Comparison of ENCODE assay signal across 1 cellular context in the genomic region with DNA sequence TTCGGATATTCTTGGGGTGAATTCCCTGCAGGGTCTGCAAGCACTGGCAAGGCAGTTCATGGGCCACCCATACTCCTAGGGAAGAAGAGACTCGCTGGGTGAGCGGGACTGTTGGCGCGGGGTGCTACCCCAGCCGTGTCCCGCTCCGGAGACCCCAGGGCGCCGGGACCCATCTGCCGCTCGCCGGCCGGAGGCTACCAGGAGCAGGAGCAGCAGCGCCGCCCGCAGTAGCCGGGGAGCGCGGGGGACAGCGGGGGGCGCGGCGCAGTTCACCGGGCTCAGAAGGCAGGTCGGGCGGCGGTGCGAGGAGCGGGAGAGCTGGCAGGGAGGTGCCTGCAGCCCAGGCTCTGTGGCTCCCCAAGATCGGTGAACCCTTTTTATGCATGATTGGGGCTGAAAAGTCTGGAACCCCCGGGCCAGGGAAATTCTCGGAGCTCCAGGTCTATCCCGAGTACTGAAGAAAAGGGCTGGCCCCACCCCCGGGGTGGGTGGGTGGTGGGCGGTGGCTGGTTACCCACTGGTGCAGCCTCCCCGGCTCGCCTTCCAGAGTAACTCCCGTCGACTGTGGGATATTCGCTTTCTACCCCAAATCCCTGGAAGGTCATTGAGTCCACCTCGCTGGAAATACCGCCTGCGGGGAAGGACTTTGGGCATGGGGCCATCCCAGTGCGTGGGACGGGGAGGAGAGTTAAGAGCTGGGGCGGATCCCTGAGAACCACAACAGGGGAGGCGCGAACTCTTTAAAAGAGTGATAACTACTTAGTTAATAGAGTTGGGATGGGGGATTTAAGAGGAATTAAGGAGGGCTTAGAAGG.
A peak's percentile ranks its signal among the peaks of the same experiment; 100 is the strongest.
TF ChIP-seq lines count a peak whose summit lies in the region.

No MANE protein-coding gene starts in this region.

TF ChIP-seq in HEK293, 187 proteins besides CTCF, POLR2A, EP300 and RAD21 (continued from another document and continues in another):
- TF ChIP-seq, protein P1, sequence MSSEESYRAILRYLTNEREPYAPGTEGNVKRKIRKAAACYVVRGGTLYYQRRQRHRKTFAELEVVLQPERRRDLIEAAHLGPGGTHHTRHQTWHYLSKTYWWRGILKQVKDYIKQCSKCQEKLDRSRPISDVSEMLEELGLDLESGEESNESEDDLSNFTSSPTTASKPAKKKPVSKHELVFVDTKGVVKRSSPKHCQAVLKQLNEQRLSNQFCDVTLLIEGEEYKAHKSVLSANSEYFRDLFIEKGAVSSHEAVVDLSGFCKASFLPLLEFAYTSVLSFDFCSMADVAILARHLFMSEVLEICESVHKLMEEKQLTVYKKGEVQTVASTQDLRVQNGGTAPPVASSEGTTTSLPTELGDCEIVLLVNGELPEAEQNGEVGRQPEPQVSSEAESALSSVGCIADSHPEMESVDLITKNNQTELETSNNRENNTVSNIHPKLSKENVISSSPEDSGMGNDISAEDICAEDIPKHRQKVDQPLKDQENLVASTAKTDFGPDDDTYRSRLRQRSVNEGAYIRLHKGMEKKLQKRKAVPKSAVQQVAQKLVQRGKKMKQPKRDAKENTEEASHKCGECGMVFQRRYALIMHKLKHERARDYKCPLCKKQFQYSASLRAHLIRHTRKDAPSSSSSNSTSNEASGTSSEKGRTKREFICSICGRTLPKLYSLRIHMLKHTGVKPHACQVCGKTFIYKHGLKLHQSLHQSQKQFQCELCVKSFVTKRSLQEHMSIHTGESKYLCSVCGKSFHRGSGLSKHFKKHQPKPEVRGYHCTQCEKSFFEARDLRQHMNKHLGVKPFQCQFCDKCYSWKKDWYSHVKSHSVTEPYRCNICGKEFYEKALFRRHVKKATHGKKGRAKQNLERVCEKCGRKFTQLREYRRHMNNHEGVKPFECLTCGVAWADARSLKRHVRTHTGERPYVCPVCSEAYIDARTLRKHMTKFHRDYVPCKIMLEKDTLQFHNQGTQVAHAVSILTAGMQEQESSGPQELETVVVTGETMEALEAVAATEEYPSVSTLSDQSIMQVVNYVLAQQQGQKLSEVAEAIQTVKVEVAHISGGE (tag by site-specific recombination; conservative IDR thresholded peaks at IDR 0.05; ENCODE audit: low read depth), result no peak
- TF ChIP-seq SCRT2 (tag by site-specific recombination; IDR thresholded peaks at IDR 0.05) (no peak), ZNF24 (tag by site-specific recombination; IDR thresholded peaks at IDR 0.05) (no peak), KLF8 (tag by site-specific recombination; IDR thresholded peaks at IDR 0.05) (no peak), ZNF837 (tag by site-specific recombination; IDR thresholded peaks at IDR 0.05) (no peak), ZNF335 (tag by site-specific recombination; conservative IDR thresholded peaks at IDR 0.05) (peak; percentile 78), ZNF274 (IDR thresholded peaks at IDR 0.05; ENCODE audit: low read length) (no peak), ZNF274 (tag by site-specific recombination; IDR thresholded peaks at IDR 0.05; ENCODE audit: borderline replicate concordance) (no peak), ZNF473 (tag by site-specific recombination; IDR thresholded peaks at IDR 0.05) (no peak), ZNF324 (tag by site-specific recombination; IDR thresholded peaks at IDR 0.05) (no peak), MEIS1 (CRISPR knock-in tag; IDR thresholded peaks at IDR 0.05; ENCODE audit: borderline replicate concordance) (no peak), ZNF629 (tag by site-specific recombination; IDR thresholded peaks at IDR 0.05) (no peak), YY2 (tag by site-specific recombination; IDR thresholded peaks at IDR 0.05) (no peak), ZNF16 (tag by site-specific recombination; IDR thresholded peaks at IDR 0.05; ENCODE audit: low read depth) (no peak), ZNF433 (tag by site-specific recombination; IDR thresholded peaks at IDR 0.05; ENCODE audit: low read depth) (no peak), ZNF707 (tag by site-specific recombination; IDR thresholded peaks at IDR 0.05) (no peak), ZNF791 (tag by site-specific recombination; IDR thresholded peaks at IDR 0.05) (no peak), KLF10 (tag by site-specific recombination; IDR thresholded peaks at IDR 0.05) (peak; percentile 64), ZNF114 (tag by site-specific recombination; IDR thresholded peaks at IDR 0.05) (no peak), GLIS2 (tag by site-specific recombination; IDR thresholded peaks at IDR 0.05) (peak; percentile 41; the same call in 1 of the 2 replicates), FEZF1 (tag by site-specific recombination; IDR thresholded peaks at IDR 0.05) (no peak), ZNF175 (tag by site-specific recombination; IDR thresholded peaks at IDR 0.05) (no peak), ZNF785 (tag by site-specific recombination; IDR thresholded peaks at IDR 0.05) (no peak), ZNF654 (tag by site-specific recombination; IDR thresholded peaks at IDR 0.05; ENCODE audit: low read depth) (no peak), ZIC2 (tag by site-specific recombination; IDR thresholded peaks at IDR 0.05) (peak; percentile 34; the same call in 1 of the 2 replicates)
- TF ChIP-seq, protein P2, sequence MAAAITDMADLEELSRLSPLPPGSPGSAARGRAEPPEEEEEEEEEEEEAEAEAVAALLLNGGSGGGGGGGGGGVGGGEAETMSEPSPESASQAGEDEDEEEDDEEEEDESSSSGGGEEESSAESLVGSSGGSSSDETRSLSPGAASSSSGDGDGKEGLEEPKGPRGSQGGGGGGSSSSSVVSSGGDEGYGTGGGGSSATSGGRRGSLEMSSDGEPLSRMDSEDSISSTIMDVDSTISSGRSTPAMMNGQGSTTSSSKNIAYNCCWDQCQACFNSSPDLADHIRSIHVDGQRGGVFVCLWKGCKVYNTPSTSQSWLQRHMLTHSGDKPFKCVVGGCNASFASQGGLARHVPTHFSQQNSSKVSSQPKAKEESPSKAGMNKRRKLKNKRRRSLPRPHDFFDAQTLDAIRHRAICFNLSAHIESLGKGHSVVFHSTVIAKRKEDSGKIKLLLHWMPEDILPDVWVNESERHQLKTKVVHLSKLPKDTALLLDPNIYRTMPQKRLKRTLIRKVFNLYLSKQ (tag by site-specific recombination; IDR thresholded peaks at IDR 0.05; ENCODE audit: borderline replicate concordance), result no peak
- TF ChIP-seq, protein P3, sequence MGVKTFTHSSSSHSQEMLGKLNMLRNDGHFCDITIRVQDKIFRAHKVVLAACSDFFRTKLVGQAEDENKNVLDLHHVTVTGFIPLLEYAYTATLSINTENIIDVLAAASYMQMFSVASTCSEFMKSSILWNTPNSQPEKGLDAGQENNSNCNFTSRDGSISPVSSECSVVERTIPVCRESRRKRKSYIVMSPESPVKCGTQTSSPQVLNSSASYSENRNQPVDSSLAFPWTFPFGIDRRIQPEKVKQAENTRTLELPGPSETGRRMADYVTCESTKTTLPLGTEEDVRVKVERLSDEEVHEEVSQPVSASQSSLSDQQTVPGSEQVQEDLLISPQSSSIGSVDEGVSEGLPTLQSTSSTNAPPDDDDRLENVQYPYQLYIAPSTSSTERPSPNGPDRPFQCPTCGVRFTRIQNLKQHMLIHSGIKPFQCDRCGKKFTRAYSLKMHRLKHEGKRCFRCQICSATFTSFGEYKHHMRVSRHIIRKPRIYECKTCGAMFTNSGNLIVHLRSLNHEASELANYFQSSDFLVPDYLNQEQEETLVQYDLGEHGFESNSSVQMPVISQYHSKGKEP (tag by site-specific recombination; IDR thresholded peaks at IDR 0.05), result no peak
- TF ChIP-seq, protein P4, sequence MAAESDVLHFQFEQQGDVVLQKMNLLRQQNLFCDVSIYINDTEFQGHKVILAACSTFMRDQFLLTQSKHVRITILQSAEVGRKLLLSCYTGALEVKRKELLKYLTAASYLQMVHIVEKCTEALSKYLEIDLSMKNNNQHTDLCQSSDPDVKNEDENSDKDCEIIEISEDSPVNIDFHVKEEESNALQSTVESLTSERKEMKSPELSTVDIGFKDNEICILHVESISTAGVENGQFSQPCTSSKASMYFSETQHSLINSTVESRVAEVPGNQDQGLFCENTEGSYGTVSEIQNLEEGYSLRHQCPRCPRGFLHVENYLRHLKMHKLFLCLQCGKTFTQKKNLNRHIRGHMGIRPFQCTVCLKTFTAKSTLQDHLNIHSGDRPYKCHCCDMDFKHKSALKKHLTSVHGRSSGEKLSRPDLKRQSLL (tag by site-specific recombination; IDR thresholded peaks at IDR 0.05), result no peak
- TF ChIP-seq, protein P5, sequence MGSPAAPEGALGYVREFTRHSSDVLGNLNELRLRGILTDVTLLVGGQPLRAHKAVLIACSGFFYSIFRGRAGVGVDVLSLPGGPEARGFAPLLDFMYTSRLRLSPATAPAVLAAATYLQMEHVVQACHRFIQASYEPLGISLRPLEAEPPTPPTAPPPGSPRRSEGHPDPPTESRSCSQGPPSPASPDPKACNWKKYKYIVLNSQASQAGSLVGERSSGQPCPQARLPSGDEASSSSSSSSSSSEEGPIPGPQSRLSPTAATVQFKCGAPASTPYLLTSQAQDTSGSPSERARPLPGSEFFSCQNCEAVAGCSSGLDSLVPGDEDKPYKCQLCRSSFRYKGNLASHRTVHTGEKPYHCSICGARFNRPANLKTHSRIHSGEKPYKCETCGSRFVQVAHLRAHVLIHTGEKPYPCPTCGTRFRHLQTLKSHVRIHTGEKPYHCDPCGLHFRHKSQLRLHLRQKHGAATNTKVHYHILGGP (tag by site-specific recombination; IDR thresholded peaks at IDR 0.05), result no peak
- TF ChIP-seq, protein P6, sequence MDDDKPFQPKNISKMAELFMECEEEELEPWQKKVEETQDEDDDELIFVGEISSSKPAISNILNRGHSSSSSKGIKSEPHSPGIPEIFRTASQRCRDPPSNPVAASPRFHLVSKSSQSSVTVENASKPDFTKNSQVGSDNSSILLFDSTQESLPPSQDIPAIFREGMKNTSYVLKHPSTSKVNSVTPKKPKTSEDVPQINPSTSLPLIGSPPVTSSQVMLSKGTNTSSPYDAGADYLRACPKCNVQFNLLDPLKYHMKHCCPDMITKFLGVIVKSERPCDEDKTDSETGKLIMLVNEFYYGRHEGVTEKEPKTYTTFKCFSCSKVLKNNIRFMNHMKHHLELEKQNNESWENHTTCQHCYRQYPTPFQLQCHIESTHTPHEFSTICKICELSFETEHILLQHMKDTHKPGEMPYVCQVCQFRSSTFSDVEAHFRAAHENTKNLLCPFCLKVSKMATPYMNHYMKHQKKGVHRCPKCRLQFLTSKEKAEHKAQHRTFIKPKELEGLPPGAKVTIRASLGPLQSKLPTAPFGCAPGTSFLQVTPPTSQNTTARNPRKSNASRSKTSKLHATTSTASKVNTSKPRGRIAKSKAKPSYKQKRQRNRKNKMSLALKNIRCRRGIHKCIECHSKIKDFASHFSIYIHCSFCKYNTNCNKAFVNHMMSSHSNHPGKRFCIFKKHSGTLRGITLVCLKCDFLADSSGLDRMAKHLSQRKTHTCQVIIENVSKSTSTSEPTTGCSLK (tag by site-specific recombination; IDR thresholded peaks at IDR 0.05), result no peak
- TF ChIP-seq, protein P7, sequence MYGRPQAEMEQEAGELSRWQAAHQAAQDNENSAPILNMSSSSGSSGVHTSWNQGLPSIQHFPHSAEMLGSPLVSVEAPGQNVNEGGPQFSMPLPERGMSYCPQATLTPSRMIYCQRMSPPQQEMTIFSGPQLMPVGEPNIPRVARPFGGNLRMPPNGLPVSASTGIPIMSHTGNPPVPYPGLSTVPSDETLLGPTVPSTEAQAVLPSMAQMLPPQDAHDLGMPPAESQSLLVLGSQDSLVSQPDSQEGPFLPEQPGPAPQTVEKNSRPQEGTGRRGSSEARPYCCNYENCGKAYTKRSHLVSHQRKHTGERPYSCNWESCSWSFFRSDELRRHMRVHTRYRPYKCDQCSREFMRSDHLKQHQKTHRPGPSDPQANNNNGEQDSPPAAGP (tag by site-specific recombination; IDR thresholded peaks at IDR 0.05), result no peak
- TF ChIP-seq, protein P8, sequence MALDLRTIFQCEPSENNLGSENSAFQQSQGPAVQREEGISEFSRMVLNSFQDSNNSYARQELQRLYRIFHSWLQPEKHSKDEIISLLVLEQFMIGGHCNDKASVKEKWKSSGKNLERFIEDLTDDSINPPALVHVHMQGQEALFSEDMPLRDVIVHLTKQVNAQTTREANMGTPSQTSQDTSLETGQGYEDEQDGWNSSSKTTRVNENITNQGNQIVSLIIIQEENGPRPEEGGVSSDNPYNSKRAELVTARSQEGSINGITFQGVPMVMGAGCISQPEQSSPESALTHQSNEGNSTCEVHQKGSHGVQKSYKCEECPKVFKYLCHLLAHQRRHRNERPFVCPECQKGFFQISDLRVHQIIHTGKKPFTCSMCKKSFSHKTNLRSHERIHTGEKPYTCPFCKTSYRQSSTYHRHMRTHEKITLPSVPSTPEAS (tag by site-specific recombination; IDR thresholded peaks at IDR 0.05), result no peak
- TF ChIP-seq, protein P9, sequence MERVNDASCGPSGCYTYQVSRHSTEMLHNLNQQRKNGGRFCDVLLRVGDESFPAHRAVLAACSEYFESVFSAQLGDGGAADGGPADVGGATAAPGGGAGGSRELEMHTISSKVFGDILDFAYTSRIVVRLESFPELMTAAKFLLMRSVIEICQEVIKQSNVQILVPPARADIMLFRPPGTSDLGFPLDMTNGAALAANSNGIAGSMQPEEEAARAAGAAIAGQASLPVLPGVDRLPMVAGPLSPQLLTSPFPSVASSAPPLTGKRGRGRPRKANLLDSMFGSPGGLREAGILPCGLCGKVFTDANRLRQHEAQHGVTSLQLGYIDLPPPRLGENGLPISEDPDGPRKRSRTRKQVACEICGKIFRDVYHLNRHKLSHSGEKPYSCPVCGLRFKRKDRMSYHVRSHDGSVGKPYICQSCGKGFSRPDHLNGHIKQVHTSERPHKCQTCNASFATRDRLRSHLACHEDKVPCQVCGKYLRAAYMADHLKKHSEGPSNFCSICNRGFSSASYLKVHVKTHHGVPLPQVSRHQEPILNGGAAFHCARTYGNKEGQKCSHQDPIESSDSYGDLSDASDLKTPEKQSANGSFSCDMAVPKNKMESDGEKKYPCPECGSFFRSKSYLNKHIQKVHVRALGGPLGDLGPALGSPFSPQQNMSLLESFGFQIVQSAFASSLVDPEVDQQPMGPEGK (tag by site-specific recombination; IDR thresholded peaks at IDR 0.05), result peak; percentile 67
